In genomic region chr17:42709561-42709960, GRCh38 we compare ENCODE assay signal across 22 cellular contexts. TPM values are rescaled to one million over a fixed set of nuclear protein-coding genes. Genes with fewer than 3 reads are reported as not detected.
A peak's percentile ranks its signal among the peaks of the same experiment; 100 is the strongest.
DNase-seq lines count a peak whose midpoint lies in the region; FAIRE-seq and TF ChIP-seq lines count a peak whose summit lies in the region.
"Had no signal": no experiment of that assay in that cellular context is flagged by ENCODE, and none has a peak within 500 bp of the region (broad histone marks: within the 10 kb centered on the region; RNA-seq: fewer than 3 reads in every experiment).

No MANE protein-coding gene starts in this region.

- no peaks in the 10 kb centered on the region for H3K79me2 ChIP-seq in KMS-11 (ENCODE audit: insufficient read depth, low read depth)

- peak overlapping the region in 4 of 11 experiments; percentile 11 to 58 (median 56); a peak in 8 of 22 replicates for H3K9ac ChIP-seq in BLaER1 treated with 17β-estradiol and CSF1 and Interleukin-3, amounts not matched to agents 10 nM and 100 nM
- H3K9ac ChIP-seq in KMS-11, result no peak overlapping the region

- intact Hi-C loops in vagina (cut with DNase I), result loop anchor here (10.0 kb wide), 1 partner anchor 105 kb away; no protein-coding TSS in a partner anchor

- H3K9me3 Mint-ChIP-seq in endothelial cell (ENCODE audit: unreplicated experiment), result no peaks in the 10 kb centered on the region
- H3K9me3 Mint-ChIP-seq: T-cell had no signal

- H3K27me3 ChIP-seq in BLaER1 treated with 17β-estradiol and CSF1 and Interleukin-3, amounts not matched to agents 10 nM and 100 nM, result no peaks in the 10 kb centered on the region
- no peaks in the 10 kb centered on the region for H3K27me3 ChIP-seq in KMS-11 (ENCODE audit: insufficient read depth, low read depth)
- no peaks in the 10 kb centered on the region for H3K27me3 ChIP-seq in vagina
- H3K27me3 ChIP-seq: Peyer's patch had no signal

- peaks cover 96 to 100% (median 98%) of the 10 kb centered on the region in 11 experiments for H3K36me3 ChIP-seq in BLaER1 treated with 17β-estradiol and CSF1 and Interleukin-3, amounts not matched to agents 10 nM and 100 nM
- no peaks in the 10 kb centered on the region; the same call in 1 of the 2 replicates for H3K36me3 ChIP-seq in KMS-11 (ENCODE audit: insufficient read depth)
- H3K36me3 ChIP-seq in vagina, result peaks cover 10 to 98% of the 10 kb centered on the region in 2 donors

- no peak overlapping the region for H3K27ac Mint-ChIP-seq in endothelial cell (ENCODE audit: unreplicated experiment)
- H3K27ac Mint-ChIP-seq: T-cell had no signal

- TF ChIP-seq POLR2A in vagina (IDR thresholded peaks at IDR 0.05), result no peak

- peaks cover 6% of the 10 kb centered on the region for H3K4me1 Mint-ChIP-seq in endothelial cell (ENCODE audit: unreplicated experiment)

- no peak overlapping the region; a peak in 1 of 20 replicates for H3K4me3 ChIP-seq in BLaER1 treated with 17β-estradiol and CSF1 and Interleukin-3, amounts not matched to agents 10 nM and 100 nM
- H3K4me3 ChIP-seq in KMS-11 (IDR thresholded peaks at IDR 0.05; ENCODE audit: insufficient read depth, low read depth, low read length) (no peak overlapping the region), vagina (no peak overlapping the region)
- H3K4me3 ChIP-seq: Peyer's patch had no signal

- peak overlapping the region in 4 of 11 experiments; percentile 12 to 37 (median 22); a peak in 3 of 22 replicates for H3K27ac ChIP-seq in BLaER1 treated with 17β-estradiol and CSF1 and Interleukin-3, amounts not matched to agents 10 nM and 100 nM
- peak overlapping the region; percentile 82; the same call in 1 of the 2 replicates for H3K27ac ChIP-seq in KMS-11
- no peak overlapping the region for H3K27ac ChIP-seq in vagina
- H3K27ac ChIP-seq: Peyer's patch had no signal

- no peak for FAIRE-seq in HTR-8/SVneo (lab: Jason Lieb, UNC)
- FAIRE-seq: A204.1, G401.6, GM18507, GM19239, H54, HepG2 had no signal

- H2AFZ ChIP-seq in KMS-11 (ENCODE audit: low read depth), result no peak overlapping the region

- TF ChIP-seq CTCF in KMS-11 (conservative IDR thresholded peaks at IDR 0.05; ENCODE audit: low read depth, low read length) (no peak), endothelial cell (IDR thresholded peaks at IDR 0.05; ENCODE audit: unreplicated experiment) (no peak), vagina (IDR thresholded peaks at IDR 0.05) (no peak)

- H3K9me3 ChIP-seq in BLaER1 treated with 17β-estradiol and CSF1 and Interleukin-3, amounts not matched to agents 10 nM and 100 nM (replicated peaks in 1 of 11), result no peaks in the 10 kb centered on the region
- no peaks in the 10 kb centered on the region for H3K9me3 ChIP-seq in vagina
- H3K9me3 ChIP-seq: Peyer's patch had no signal

- peaks cover 0 to 8% (median 0%) of the 10 kb centered on the region in 11 experiments; a peak in 1 of 22 replicates for H4K20me1 ChIP-seq in BLaER1 treated with 17β-estradiol and CSF1 and Interleukin-3, amounts not matched to agents 10 nM and 100 nM
- no peaks in the 10 kb centered on the region for H4K20me1 ChIP-seq in KMS-11 (ENCODE audit: insufficient read depth)

- peak overlapping the region; percentile 33 for H3K4me3 Mint-ChIP-seq in endothelial cell (ENCODE audit: unreplicated experiment)
- H3K4me3 Mint-ChIP-seq: T-cell had no signal

- DNase-seq in endothelial cell (ENCODE audit: low spot score) (no peak), pons (ENCODE audit: low spot score) (peak; percentile 14), vagina (ENCODE audit: extremely low spot score in 2 of 2) (no peak), HTR-8/SVneo (ENCODE audit: insufficient read length, low spot score) (no peak)
- DNase-seq in effector CD8-positive, alpha-beta T cell (lab: John Stamatoyannopoulos, UW), result no peak
- DNase-seq: KG1, NCI-H1092 treated with DMSO at 0.1 percent for 48 hours, NCI-H1436 treated with DMSO at 0.1 percent for 48 hours, NCI-H1930, NCI-H226, NCI-H510A treated with DMSO at 0.1 percent for 48 hours, NCI-H748 treated with DMSO at 0.1 percent for 48 hours, Peyer's patch, T-cell had no signal

- H3K27me3 Mint-ChIP-seq in endothelial cell (ENCODE audit: unreplicated experiment), result no peaks in the 10 kb centered on the region
- H3K27me3 Mint-ChIP-seq: T-cell had no signal

- peaks cover 0 to 19% (median 11%) of the 10 kb centered on the region in 10 experiments; a peak in 12 of 20 replicates for H3K4me1 ChIP-seq in BLaER1 treated with 17β-estradiol and CSF1 and Interleukin-3, amounts not matched to agents 10 nM and 100 nM
- H3K4me1 ChIP-seq in KMS-11 (ENCODE audit: low read depth, poor library complexity, severe bottlenecking) (peaks cover 67% of the 10 kb centered on the region), vagina (no peaks in the 10 kb centered on the region)
- H3K4me1 ChIP-seq: Peyer's patch had no signal

- peak overlapping the region in 6 of 11 experiments; percentile 18 to 63 (median 54); a peak in 11 of 22 replicates for H3K4me2 ChIP-seq in BLaER1 treated with 17β-estradiol and CSF1 and Interleukin-3, amounts not matched to agents 10 nM and 100 nM
- H3K4me2 ChIP-seq in KMS-11, result peak overlapping the region; percentile 74

- H3K36me3 Mint-ChIP-seq in endothelial cell (ENCODE audit: low read depth, unreplicated experiment), result peaks cover 63% of the 10 kb centered on the region

RNA-seq across cellular contexts. Expression of gene CNTNAP1, which starts 27.2 kb away (rescaled TPM):
- 8.9 TPM for total RNA-seq in endothelial cell (ENCODE audit: unreplicated experiment)
- total RNA-seq in vagina, result 5.9 TPM

RNA-seq across cellular contexts. Expression of gene CCR10, which starts 27.9 kb away (rescaled TPM):
- total RNA-seq in endothelial cell (ENCODE audit: unreplicated experiment) (1.2 TPM), vagina (3.2 TPM)

RNA-seq across cellular contexts. Expression of gene PLEKHH3, which starts 32.8 kb away (rescaled TPM):
- 25.2 TPM for total RNA-seq in endothelial cell (ENCODE audit: unreplicated experiment)
- 44.9 TPM for total RNA-seq in vagina

RNA-seq across cellular contexts. Expression of gene EZH1, which starts 35.3 kb away (rescaled TPM):
- total RNA-seq in endothelial cell (ENCODE audit: unreplicated experiment), result 31.7 TPM
- total RNA-seq in vagina, result 73.7 TPM

RNA-seq across cellular contexts. Expression of gene TUBG2, which starts 50.5 kb away (rescaled TPM):
- total RNA-seq in endothelial cell (ENCODE audit: unreplicated experiment), result 19.7 TPM
- total RNA-seq in vagina, result 44.7 TPM
